Comparison of ENCODE assay signal across 9 cellular contexts in genomic region chr2:96143848-96144480, GRCh38. TPM values are rescaled to one million over a fixed set of nuclear protein-coding genes. Genes with fewer than 3 reads are reported as not detected.
DNase-seq lines count a peak whose midpoint lies in the region; ATAC-seq and TF ChIP-seq lines count a peak whose summit lies in the region.
"Had no signal": no experiment of that assay in that cellular context is flagged by ENCODE, and none has a peak within 500 bp of the region (broad histone marks: within the 10 kb centered on the region; RNA-seq: fewer than 3 reads in every experiment).

No MANE protein-coding gene starts in this region.

- H3K4me3 Mint-ChIP-seq in activated CD4-positive, alpha-beta memory T cell treated with anti-CD3 and anti-CD28 coated beads for 36 hours = peak overlapping the region; percentile 96
- H3K4me3 Mint-ChIP-seq in glutamatergic neuron (ENCODE audit: unreplicated experiment) = peak overlapping the region; percentile 72

- H3K27me3 Mint-ChIP-seq in activated CD4-positive, alpha-beta memory T cell treated with anti-CD3 and anti-CD28 coated beads for 36 hours = peaks cover 4% of the 10 kb centered on the region
- peaks cover 9% of the 10 kb centered on the region for H3K27me3 Mint-ChIP-seq in glutamatergic neuron (ENCODE audit: unreplicated experiment)

- H3K27me3 ChIP-seq in DND-41 (ENCODE audit: insufficient read depth, low read length, poor library complexity) = no peaks in the 10 kb centered on the region
- no peaks in the 10 kb centered on the region for H3K27me3 ChIP-seq in Karpas-422 (ENCODE audit: low read length)
- H3K27me3 ChIP-seq in spleen (replicated peaks in 1 of 7) = no peaks in the 10 kb centered on the region

- WGBS in spleen, 5 donors = 58 to 75% (median 68%) methylated on average over 4 to 23 of the region's 23 CpGs

- no peaks in the 10 kb centered on the region for H3K9me3 Mint-ChIP-seq in activated CD4-positive, alpha-beta memory T cell treated with anti-CD3 and anti-CD28 coated beads for 36 hours
- H3K9me3 Mint-ChIP-seq in glutamatergic neuron (ENCODE audit: unreplicated experiment) = peaks cover 2% of the 10 kb centered on the region

- no peaks in the 10 kb centered on the region for H3K9me3 ChIP-seq in DND-41 (ENCODE audit: insufficient read depth, low read length, severe bottlenecking)
- no peaks in the 10 kb centered on the region for H3K9me3 ChIP-seq in Karpas-422 (ENCODE audit: low read length)
- no peaks in the 10 kb centered on the region for H3K9me3 ChIP-seq in spleen

- peak overlapping the region; percentile 82 for H3K9ac ChIP-seq in DND-41 (ENCODE audit: low read depth, low read length)
- peak overlapping the region; percentile 96 for H3K9ac ChIP-seq in Karpas-422 (ENCODE audit: low read length)

- H3K36me3 ChIP-seq in DND-41 (ENCODE audit: insufficient read depth, low read length) (peaks cover 12% of the 10 kb centered on the region), Karpas-422 (ENCODE audit: insufficient read depth, low read length) (peaks cover 19% of the 10 kb centered on the region), spleen (peaks cover 0 to 33% (median 0%) of the 10 kb centered on the region in 6 donors)

- H2AFZ ChIP-seq in DND-41 (ENCODE audit: low read depth, low read length) = peak overlapping the region; percentile 90; the same call in 1 of the 2 replicates
- H2AFZ ChIP-seq in Karpas-422 (ENCODE audit: low read length) = no peak overlapping the region

- POLR2A ChIA-PET in activated CD4-positive, alpha-beta memory T cell treated with anti-CD3 and anti-CD28 coated beads for 36 hours (lab: Charles Lee) = interaction anchor here (1.5 to 11.0 kb wide), 5 partner anchors 10 to 30 kb away, joined by 5 to 206 read pairs (median 61); no protein-coding TSS in a partner anchor

- H4K20me1 ChIP-seq in DND-41 (ENCODE audit: insufficient read depth, low read length) (peaks cover 11% of the 10 kb centered on the region), Karpas-422 (ENCODE audit: insufficient read depth, low read depth, low read length) (peaks cover 23% of the 10 kb centered on the region)

- intact Hi-C loops in activated CD4-positive, alpha-beta memory T cell treated with anti-CD3 and anti-CD28 coated beads for 36 hours (cut with micrococcal nuclease) = loop anchor here (2.0 kb wide), 1 partner anchor 13 kb away; no protein-coding TSS in a partner anchor
- intact Hi-C loops in spleen (cut with DNase I; ENCODE audit: low total_unique reads) = no loop called here

- TF ChIP-seq CTCF in DND-41 (IDR thresholded peaks at IDR 0.05; ENCODE audit: borderline replicate concordance, extremely low read depth, low read length, poor library complexity, severe bottlenecking) (peak; percentile 41), glutamatergic neuron (IDR thresholded peaks at IDR 0.05; ENCODE audit: partially characterized antibody, unreplicated experiment) (peak; percentile 38), spleen (IDR thresholded peaks at IDR 0.05 in 8 of 11, conservative IDR thresholded peaks at IDR 0.05 in 3 of 11) (peak in 8 of 11 experiments; percentile 18 to 54 (median 27))

- ATAC-seq in DND-41 (ENCODE audit: insufficient read depth, low read depth) (no peak), GM18870 (IDR thresholded peaks at IDR 0.05; ENCODE audit: unreplicated experiment) (no peak), GM18867 (IDR thresholded peaks at IDR 0.05; ENCODE audit: unreplicated experiment) (no peak)

- H3K36me3 Mint-ChIP-seq in activated CD4-positive, alpha-beta memory T cell treated with anti-CD3 and anti-CD28 coated beads for 36 hours = peaks cover 38% of the 10 kb centered on the region
- H3K36me3 Mint-ChIP-seq in glutamatergic neuron (ENCODE audit: unreplicated experiment) = no peaks in the 10 kb centered on the region

- CTCF ChIA-PET in activated CD4-positive, alpha-beta memory T cell treated with anti-CD3 and anti-CD28 coated beads for 36 hours (lab: Charles Lee) = interaction anchor here (0.8 to 13.8 kb wide), 9 partner anchors 13 to 119 kb away, joined by 3 to 474 read pairs (median 4); partner anchors contain the start of gene ADRA2B

- H3K4me2 ChIP-seq in DND-41 (ENCODE audit: insufficient read depth, low read length) (peak overlapping the region; percentile 75), Karpas-422 (ENCODE audit: low read depth, low read length, poor library complexity, severe bottlenecking) (peak overlapping the region; percentile 79)

- peaks cover 14% of the 10 kb centered on the region for H3K79me2 ChIP-seq in DND-41 (ENCODE audit: insufficient read depth, low read length)
- H3K79me2 ChIP-seq in Karpas-422 (ENCODE audit: low read length) = peaks cover 7% of the 10 kb centered on the region

- H3K4me3 ChIP-seq in DND-41 (ENCODE audit: low read depth in 1 of 2, low read length in 2 of 2) (peak overlapping the region; percentile 26 to 66; a peak in 3 of 4 replicates), Karpas-422 (ENCODE audit: low read length) (peak overlapping the region; percentile 96), spleen (peak overlapping the region; percentile 58 to 91 (median 67))

- H3K4me1 Mint-ChIP-seq in activated CD4-positive, alpha-beta memory T cell treated with anti-CD3 and anti-CD28 coated beads for 36 hours (ENCODE audit: low read depth) = peaks cover 55% of the 10 kb centered on the region
- peaks cover 11% of the 10 kb centered on the region for H3K4me1 Mint-ChIP-seq in glutamatergic neuron (ENCODE audit: low read depth, unreplicated experiment)

- TF ChIP-seq POLR2A in spleen (IDR thresholded peaks at IDR 0.05) = no peak

- peaks cover 58% of the 10 kb centered on the region for H3K4me1 ChIP-seq in DND-41 (ENCODE audit: insufficient read depth, low read length)
- H3K4me1 ChIP-seq in Karpas-422 (ENCODE audit: low read length) = peaks cover 56% of the 10 kb centered on the region
- H3K4me1 ChIP-seq in spleen = peaks cover 27 to 88% (median 71%) of the 10 kb centered on the region in 6 donors

- H3K27ac Mint-ChIP-seq in activated CD4-positive, alpha-beta memory T cell treated with anti-CD3 and anti-CD28 coated beads for 36 hours = peak overlapping the region; percentile 95
- H3K27ac Mint-ChIP-seq in glutamatergic neuron (ENCODE audit: unreplicated experiment) = no peak overlapping the region

- DNase-seq in DND-41 (peak; percentile 18), Karpas-422 (peak; percentile 60), glutamatergic neuron (no peak), spleen (peak; percentile 84), NCI-H2107 treated with DMSO at 0.1 percent for 48 hours (lab: John Stamatoyannopoulos, UW; ENCODE audit: unreplicated experiment) (no peak)
- peak; percentile 51 for DNase-seq in activated CD4-positive, alpha-beta memory T cell treated with anti-CD3 and anti-CD28 coated beads for 36 hours

- H3K27ac ChIP-seq in DND-41 (ENCODE audit: low read length) (peak overlapping the region; percentile 86), Karpas-422 (ENCODE audit: low read length) (peak overlapping the region; percentile 57), spleen (peak overlapping the region in 7 of 8 donors; percentile 78 to 95 (median 91))

- H3K9me2 ChIP-seq in Karpas-422 (replicated peaks; ENCODE audit: insufficient read depth, low read length) = no peaks in the 10 kb centered on the region

RNA-seq across cellular contexts. Expression of gene DUSP2, which starts 1.3 kb away (rescaled TPM):
- 25.1 and 45.2 TPM in 2 replicates for total RNA-seq in Karpas-422 (2014; rRNA removed; shearing (Covaris generic); ENCODE audit: low replicate concordance)
- total RNA-seq in activated CD4-positive, alpha-beta memory T cell treated with anti-CD3 and anti-CD28 coated beads for 36 hours = 100 to 1,000 TPM; 522 to 539 TPM
- total RNA-seq in glutamatergic neuron (ENCODE audit: unreplicated experiment) (0.34 TPM), spleen (10 to 100 TPM; 27.2 to 88.0 (median 45.0) TPM)
- 10 to 100 TPM; 24.2 to 60.8 (median 47.6) TPM for polyA plus RNA-seq in spleen

RNA-seq across cellular contexts. Expression of gene ASTL, which starts 5.7 kb away (rescaled TPM):
- not detected in 2 replicates for total RNA-seq in Karpas-422 (2014; rRNA removed; shearing (Covaris generic); ENCODE audit: low replicate concordance)
- total RNA-seq in activated CD4-positive, alpha-beta memory T cell treated with anti-CD3 and anti-CD28 coated beads for 36 hours = 1 to 10 TPM; 1.8 to 2.4 TPM
- not detected for total RNA-seq in glutamatergic neuron (ENCODE audit: unreplicated experiment)
- 1 to 10 TPM in 2 of 7 donors, under 1 TPM in 4, not detected in 1; 0.49 to 2.2 (median 0.72) TPM for total RNA-seq in spleen
- under 1 TPM; 0.24 to 0.33 (median 0.29) TPM for polyA plus RNA-seq in spleen
- total RNA-seq: NCI-H460 had no signal

RNA-seq across cellular contexts. Expression of gene ADRA2B, which starts 27.6 kb away (rescaled TPM):
- total RNA-seq in Karpas-422 (2014; rRNA removed; shearing (Covaris generic); ENCODE audit: low replicate concordance) = not detected in 2 replicates
- total RNA-seq in activated CD4-positive, alpha-beta memory T cell treated with anti-CD3 and anti-CD28 coated beads for 36 hours = under 1 TPM; 0.21 to 0.36 TPM
- total RNA-seq in glutamatergic neuron (ENCODE audit: unreplicated experiment) = 0.91 TPM
- total RNA-seq in spleen = 10 to 100 TPM in 3 of 7 donors, 1 to 10 TPM in 4; 3.1 to 14.2 (median 9.0) TPM
- polyA plus RNA-seq in spleen = 1 to 10 TPM; 1.8 to 4.2 (median 1.8) TPM
- total RNA-seq: NCI-H460 had no signal

Comparison
In these comparisons a context has a peak if more than half of its experiments do, and no peak if none do; other contexts are left out.
1. DNase-seq: peak in DND-41 (single experiment), Karpas-422 (single experiment), activated CD4-positive, alpha-beta memory T cell treated with anti-CD3 and anti-CD28 coated beads for 36 hours (single experiment) and spleen (single experiment); none in glutamatergic neuron (single experiment) and NCI-H2107 treated with DMSO at 0.1 percent for 48 hours (single experiment).
2. H3K4me3 ChIP-seq: peak in every context shown above with its lines; median percentile 96 in Karpas-422; 67 in spleen; 46 in DND-41.
3. RNA of gene DUSP2, which starts 1.3 kb away (total RNA-seq): 522 to 539 TPM in activated CD4-positive, alpha-beta memory T cell treated with anti-CD3 and anti-CD28 coated beads for 36 hours, 27.2 to 88.0 TPM in spleen and 25.1 to 45.2 TPM in Karpas-422; 0.34 TPM in glutamatergic neuron (single experiment); every median in the first group is over 10 times any median in the second.
4. Peak in every context shown above with its lines, with median percentiles within 50 percentile points of each other: H3K27ac ChIP-seq and CTCF ChIP-seq.